In the genomic region with DNA sequence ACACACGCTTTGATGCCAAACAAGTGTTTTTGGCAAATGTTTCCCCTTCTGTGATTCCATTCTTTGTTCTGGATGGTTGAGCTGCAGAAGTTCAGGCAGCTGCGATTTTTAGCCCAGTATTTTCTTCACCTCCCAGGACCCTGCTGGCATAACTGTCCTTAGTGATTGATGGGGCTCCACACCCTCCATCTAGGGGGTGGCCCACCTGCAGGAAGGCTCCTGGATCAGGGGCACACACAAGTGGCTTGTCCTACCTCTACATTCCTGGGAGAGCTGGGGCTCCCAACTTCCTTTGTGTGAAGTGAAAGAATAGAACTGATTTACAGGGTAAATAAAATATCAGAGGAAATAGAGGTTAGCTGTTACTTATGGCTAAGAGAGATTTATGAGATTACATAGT, we compare ENCODE assay signal across 21 cellular contexts.
A peak's percentile ranks its signal among the peaks of the same experiment; 100 is the strongest.
DNase-seq lines count a peak whose midpoint lies in the region; ATAC-seq and TF ChIP-seq lines count a peak whose summit lies in the region.
"Had no signal": no experiment of that assay in that cellular context is flagged by ENCODE, and none has a peak within 500 bp of the region (broad histone marks: within the 10 kb centered on the region; RNA-seq: fewer than 3 reads in every experiment).

No MANE protein-coding gene starts in this region.

- TF ChIP-seq CTCF in VCaP (conservative IDR thresholded peaks at IDR 0.05): no peak
- no peak for TF ChIP-seq CTCF in thyroid gland (IDR thresholded peaks at IDR 0.05)

- no peak for ATAC-seq in HG03139 (IDR thresholded peaks at IDR 0.05; ENCODE audit: unreplicated experiment)
- ATAC-seq: A549, K562 had no signal

- intact Hi-C loops in thyroid gland (cut with DNase I): no loop called here

- H3K27me3 ChIP-seq in thyroid gland: no peaks in the 10 kb centered on the region

- TF ChIP-seq POLR2A in thyroid gland (IDR thresholded peaks at IDR 0.05): no peak

- DNase-seq in NCI-H1694 treated with DMSO at 0.1 percent for 48 hours (lab: John Stamatoyannopoulos, UW) (peak; percentile 41), NCI-H1694 (lab: John Stamatoyannopoulos, UW) (no peak), COR-L47 (lab: John Stamatoyannopoulos, UW) (peak; percentile 22), left kidney (ENCODE audit: low read depth, low spot score) (peak; percentile 67), NCI-H187 (lab: John Stamatoyannopoulos, UW) (no peak), thyroid gland (no peak)
- DNase-seq: AML-193; Calu3; CD4-positive, alpha-beta T cell; DMS 273 treated with DMSO at 0.1 percent for 48 hours; DMS79; GDM1; GOT3; H9; IMR-90 had no signal

- WGBS in thyroid gland, 2 donors: 16 to 30% methylated on average over 2 of the region's 2 CpGs

- no peak overlapping the region for H3K4me3 ChIP-seq in thyroid gland (replicated peaks in 1 of 3)
- H3K4me3 ChIP-seq: A549, K562 had no signal

- no peaks in the 10 kb centered on the region for H3K36me3 ChIP-seq in thyroid gland

- H3K4me1 ChIP-seq in thyroid gland: no peaks in the 10 kb centered on the region
- H3K4me1 ChIP-seq: A549 had no signal

- H3K9me3 ChIP-seq in thyroid gland: no peaks in the 10 kb centered on the region
- H3K9me3 ChIP-seq: A549 had no signal

- H3K27ac ChIP-seq in VCaP: peak overlapping the region; percentile 46
- H3K27ac ChIP-seq in thyroid gland: no peak overlapping the region
- H3K27ac ChIP-seq: 22Rv1, A549, C4-2B had no signal

Comparison
In these comparisons a context has a peak if more than half of its experiments do, and no peak if none do; other contexts are left out.
1. DNase-seq: peak in NCI-H1694 treated with DMSO at 0.1 percent for 48 hours (single experiment), COR-L47 (single experiment) and left kidney (single experiment); none in NCI-H1694 (single experiment), NCI-H187 (0 of 2) and thyroid gland (0 of 2).